Comparison of ENCODE assay signal across 8 cellular contexts in genomic region chr19:48645652-48646191, GRCh38. TPM values are rescaled to one million over a fixed set of nuclear protein-coding genes. Genes with fewer than 3 reads are reported as not detected.
A peak's percentile ranks its signal among the peaks of the same experiment; 100 is the strongest.
DNase-seq lines count a peak whose midpoint lies in the region; ATAC-seq and TF ChIP-seq lines count a peak whose summit lies in the region.

Gene CA11 (minus strand): TSS chr19:48646187. CDS start chr19:48645632, 555 bp downstream.

- no peaks in the 10 kb centered on the region for H3K9me2 ChIP-seq in neural cell (ENCODE audit: insufficient read depth, low read length)

- H3K4me3 ChIP-seq in esophagus squamous epithelium (peak within 1 kb of the TSS; percentile 34 to 80 (median 60)), neural cell (ENCODE audit: low read length) (peak within 1 kb of the TSS; percentile 74)

- no peak for TF ChIP-seq POLR2A in esophagus squamous epithelium (IDR thresholded peaks at IDR 0.05)

- no peak for TF ChIP-seq CTCF in esophagus squamous epithelium (IDR thresholded peaks at IDR 0.05)
- no peak for TF ChIP-seq CTCF in neural cell (IDR thresholded peaks at IDR 0.05; ENCODE audit: poor library complexity, severe bottlenecking)

- in situ Hi-C loops in SK-MEL-5 (cut with HindIII; ENCODE audit: low pct_unique_long_range_greater_than_20kb, low sequenced_read_pairs), result no loop called here

- H3K27me3 ChIP-seq in esophagus squamous epithelium, result no peaks in the 10 kb centered on the region
- no peaks in the 10 kb centered on the region for H3K27me3 ChIP-seq in neural cell (ENCODE audit: insufficient read depth, low read depth, low read length)

- DNase-seq in SHP77 treated with DMSO at 0.1 percent for 48 hours (lab: John Stamatoyannopoulos, UW) (peak; percentile 54), SHP77 (lab: John Stamatoyannopoulos, UW) (no peak), SK-MEL-5 (ENCODE audit: low read depth, low spot score) (peak; percentile 44), esophagus squamous epithelium (lab: John Stamatoyannopoulos, UW) (no peak)
- no peak for DNase-seq in effector CD4-positive, alpha-beta T cell
- DNase-seq in activated CD4-positive, CD25-positive, alpha-beta regulatory T cell treated with anti-CD3 and anti-CD28 coated beads, Interleukin-2, amount 50 U/mL, for 72 hours, result no peak

- TF ChIP-seq RAD21 in neural cell (conservative IDR thresholded peaks at IDR 0.05), result no peak

- no peaks in the 10 kb centered on the region for H3F3A ChIP-seq in neural cell (ENCODE audit: insufficient read depth, low read length, poor library complexity, severe bottlenecking)

- peak within 1 kb of the TSS; percentile 91 for H3K9ac ChIP-seq in neural cell (ENCODE audit: low read length)

- H3K27ac ChIP-seq in esophagus squamous epithelium (peak within 1 kb of the TSS; percentile 85 to 94 (median 91)), neural cell (ENCODE audit: low read length) (peak within 1 kb of the TSS; percentile 94)

- no peak for ATAC-seq in HG03432 (IDR thresholded peaks at IDR 0.05; ENCODE audit: unreplicated experiment)

- TF ChIP-seq EP300 in neural cell (conservative IDR thresholded peaks at IDR 0.05; ENCODE audit: poor library complexity, severe bottlenecking), result no peak

- H3K79me2 ChIP-seq in neural cell (replicated peaks; ENCODE audit: insufficient read depth, low read length), result no peaks in the 10 kb centered on the region

- no peaks in the 10 kb centered on the region for H4K20me1 ChIP-seq in neural cell (ENCODE audit: insufficient read depth)

- peak within 1 kb of the TSS; percentile 37 for H2AFZ ChIP-seq in neural cell (ENCODE audit: low read depth, low read length)

- WGBS in esophagus squamous epithelium, 2 donors, result 0 to 1% methylated on average over 9 of the region's 9 CpGs

- peaks cover 7 to 45% (median 18%) of the 10 kb centered on the region in 3 donors for H3K4me1 ChIP-seq in esophagus squamous epithelium

- intact Hi-C loops in esophagus squamous epithelium (cut with DNase I), result no loop called here

- H3K36me3 ChIP-seq in esophagus squamous epithelium, result no peaks in the 10 kb centered on the region
- no peaks in the 10 kb centered on the region for H3K36me3 ChIP-seq in neural cell (ENCODE audit: insufficient read depth, low read length)

- peak within 1 kb of the TSS; percentile 62 for H3K4me2 ChIP-seq in neural cell (ENCODE audit: low read length)

- H3K9me3 ChIP-seq in esophagus squamous epithelium (no peaks in the 10 kb centered on the region), neural cell (ENCODE audit: low read length) (no peaks in the 10 kb centered on the region)

TF ChIP-seq in neural cell, 6 proteins besides CTCF, POLR2A, EP300 and RAD21:
- TF ChIP-seq MXI1 (conservative IDR thresholded peaks at IDR 0.05; ENCODE audit: poor library complexity, severe bottlenecking) (no peak), TAF1 (IDR thresholded peaks at IDR 0.05; ENCODE audit: low read depth) (peak; percentile 75), EZH2 (IDR thresholded peaks at IDR 0.05; ENCODE audit: borderline replicate concordance, insufficient read depth, low read length, poor library complexity, severe bottlenecking) (no peak), SMC3 (conservative IDR thresholded peaks at IDR 0.05; ENCODE audit: poor library complexity) (no peak), POLR2AphosphoS5 (IDR thresholded peaks at IDR 0.05) (peak; percentile 68)
- TF ChIP-seq, protein P1, sequence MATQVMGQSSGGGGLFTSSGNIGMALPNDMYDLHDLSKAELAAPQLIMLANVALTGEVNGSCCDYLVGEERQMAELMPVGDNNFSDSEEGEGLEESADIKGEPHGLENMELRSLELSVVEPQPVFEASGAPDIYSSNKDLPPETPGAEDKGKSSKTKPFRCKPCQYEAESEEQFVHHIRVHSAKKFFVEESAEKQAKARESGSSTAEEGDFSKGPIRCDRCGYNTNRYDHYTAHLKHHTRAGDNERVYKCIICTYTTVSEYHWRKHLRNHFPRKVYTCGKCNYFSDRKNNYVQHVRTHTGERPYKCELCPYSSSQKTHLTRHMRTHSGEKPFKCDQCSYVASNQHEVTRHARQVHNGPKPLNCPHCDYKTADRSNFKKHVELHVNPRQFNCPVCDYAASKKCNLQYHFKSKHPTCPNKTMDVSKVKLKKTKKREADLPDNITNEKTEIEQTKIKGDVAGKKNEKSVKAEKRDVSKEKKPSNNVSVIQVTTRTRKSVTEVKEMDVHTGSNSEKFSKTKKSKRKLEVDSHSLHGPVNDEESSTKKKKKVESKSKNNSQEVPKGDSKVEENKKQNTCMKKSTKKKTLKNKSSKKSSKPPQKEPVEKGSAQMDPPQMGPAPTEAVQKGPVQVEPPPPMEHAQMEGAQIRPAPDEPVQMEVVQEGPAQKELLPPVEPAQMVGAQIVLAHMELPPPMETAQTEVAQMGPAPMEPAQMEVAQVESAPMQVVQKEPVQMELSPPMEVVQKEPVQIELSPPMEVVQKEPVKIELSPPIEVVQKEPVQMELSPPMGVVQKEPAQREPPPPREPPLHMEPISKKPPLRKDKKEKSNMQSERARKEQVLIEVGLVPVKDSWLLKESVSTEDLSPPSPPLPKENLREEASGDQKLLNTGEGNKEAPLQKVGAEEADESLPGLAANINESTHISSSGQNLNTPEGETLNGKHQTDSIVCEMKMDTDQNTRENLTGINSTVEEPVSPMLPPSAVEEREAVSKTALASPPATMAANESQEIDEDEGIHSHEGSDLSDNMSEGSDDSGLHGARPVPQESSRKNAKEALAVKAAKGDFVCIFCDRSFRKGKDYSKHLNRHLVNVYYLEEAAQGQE (IDR thresholded peaks at IDR 0.05; ENCODE audit: borderline replicate concordance), result peak; percentile 68

RNA-seq across cellular contexts. Expression of gene CA11, which starts in this region (rescaled TPM):
- 5.1 and 7.1 TPM in 2 replicates for total RNA-seq in SK-MEL-5 (2014; rRNA removed; shearing (Covaris generic))
- polyA plus RNA-seq in SK-MEL-5 (2015; cell fraction: cytosol; rRNA removed), result 11.6 and 17.2 TPM in 2 replicates
- polyA plus RNA-seq in SK-MEL-5 (2015; cell fraction: nucleus; rRNA removed), result 5.3 and 20.9 TPM in 2 replicates
- total RNA-seq in esophagus squamous epithelium, result 1 to 10 TPM; 1.4 to 6.9 (median 5.2) TPM
- 105 and 108 TPM in 2 replicates for polyA plus RNA-seq in neural cell
- 50.0 and 57.7 TPM in 2 replicates for polyA minus RNA-seq in neural cell

Comparison
In these comparisons a context has a peak if more than half of its experiments do, and no peak if none do; other contexts are left out.
1. DNase-seq: peak in SHP77 treated with DMSO at 0.1 percent for 48 hours (single experiment) and SK-MEL-5 (single experiment); none in SHP77 (0 of 2), esophagus squamous epithelium (single experiment), effector CD4-positive, alpha-beta T cell (single experiment) and activated CD4-positive, CD25-positive, alpha-beta regulatory T cell treated with anti-CD3 and anti-CD28 coated beads, Interleukin-2, amount 50 U/mL, for 72 hours (single experiment).